ENCODE assay signal across 17 cellular contexts in genomic region chr17:82129095-82129494, GRCh38. TPM values are rescaled to one million over a fixed set of nuclear protein-coding genes. Genes with fewer than 3 reads are reported as not detected.
A peak's percentile ranks its signal among the peaks of the same experiment; 100 is the strongest.
DNase-seq lines count a peak whose midpoint lies in the region; ATAC-seq and TF ChIP-seq lines count a peak whose summit lies in the region.
"Had no signal": no experiment of that assay in that cellular context is flagged by ENCODE, and none has a peak within 500 bp of the region (broad histone marks: within the 10 kb centered on the region; RNA-seq: fewer than 3 reads in every experiment).

No MANE protein-coding gene starts in this region.

- TF ChIP-seq POLR2A in NB4 (IDR thresholded peaks at IDR 0.05; ENCODE audit: extremely low read depth, insufficient read length) (no peak), breast epithelium (IDR thresholded peaks at IDR 0.05) (no peak)

- intact Hi-C loops in activated CD8-positive, alpha-beta T cell treated with anti-CD3 and anti-CD28 coated beads for 36 hours (cut with micrococcal nuclease), result no loop called here
- intact Hi-C loops in breast epithelium (cut with DNase I; ENCODE audit: low total_unique reads), result no loop called here

- no peaks in the 10 kb centered on the region for H3K27me3 ChIP-seq in breast epithelium

- H3K9me3 Mint-ChIP-seq in activated CD8-positive, alpha-beta T cell treated with anti-CD3 and anti-CD28 coated beads for 36 hours, result no peaks in the 10 kb centered on the region
- no peaks in the 10 kb centered on the region for H3K9me3 Mint-ChIP-seq in activated CD8-positive, alpha-beta T cell treated with anti-CD3 and anti-CD28 coated beads, Interleukin-2, amount 10 ng/mL, durations not matched to agents 7 days and 5 days (ENCODE audit: insufficient read depth)
- H3K9me3 Mint-ChIP-seq in central memory CD8-positive, alpha-beta T cell, result no peaks in the 10 kb centered on the region
- H3K9me3 Mint-ChIP-seq: effector memory CD8-positive, alpha-beta T cell; stimulated activated naive CD8-positive, alpha-beta T cell treated with anti-CD3 and anti-CD28 coated beads, Interleukin-15, amount 100 ng/mL, for 72 hours had no signal

- DNase-seq in activated CD8-positive, alpha-beta T cell treated with anti-CD3 and anti-CD28 coated beads for 36 hours, result no peak
- DNase-seq in activated CD8-positive, alpha-beta T cell treated with anti-CD3 and anti-CD28 coated beads, Interleukin-2, amount 10 ng/mL, durations not matched to agents 7 days and 5 days, result no peak
- no peak for DNase-seq in NB4 (ENCODE audit: low read depth)
- no peak for DNase-seq in central memory CD8-positive, alpha-beta T cell (ENCODE audit: low spot score in 2 of 2)
- no peak for DNase-seq in retinal pigment epithelial cell (ENCODE audit: low read depth)
- no peak for DNase-seq in breast epithelium (ENCODE audit: low spot score in 2 of 2)
- DNase-seq in hepatic stellate cell (ENCODE audit: low spot score), result no peak
- DNase-seq: activated CD8-positive, alpha-beta memory T cell treated with anti-CD3 and anti-CD28 coated beads, Interleukin-2, amount 10 ng/mL, durations not matched to agents 7 days and 5 days; DMS53; effector memory CD8-positive, alpha-beta T cell; NCI-H1048; NCI-H2227 treated with DMSO at 0.1 percent for 48 hours; nucleus accumbens; stimulated activated naive CD8-positive, alpha-beta T cell treated with anti-CD3 and anti-CD28 coated beads, Interleukin-15, amount 100 ng/mL, for 72 hours had no signal

- no peaks in the 10 kb centered on the region for H3K9me3 ChIP-seq in breast epithelium

- H3K4me1 Mint-ChIP-seq in activated CD8-positive, alpha-beta T cell treated with anti-CD3 and anti-CD28 coated beads for 36 hours (ENCODE audit: low read depth), result peaks cover 37% of the 10 kb centered on the region
- H3K4me1 Mint-ChIP-seq in activated CD8-positive, alpha-beta T cell treated with anti-CD3 and anti-CD28 coated beads, Interleukin-2, amount 10 ng/mL, durations not matched to agents 7 days and 5 days (ENCODE audit: low read depth), result peaks cover 42% of the 10 kb centered on the region
- H3K4me1 Mint-ChIP-seq in central memory CD8-positive, alpha-beta T cell, result peaks cover 31% of the 10 kb centered on the region

- no peaks in the 10 kb centered on the region for H3K4me1 ChIP-seq in breast epithelium

- no peak overlapping the region for H3K4me3 Mint-ChIP-seq in activated CD8-positive, alpha-beta T cell treated with anti-CD3 and anti-CD28 coated beads for 36 hours
- no peak overlapping the region for H3K4me3 Mint-ChIP-seq in activated CD8-positive, alpha-beta T cell treated with anti-CD3 and anti-CD28 coated beads, Interleukin-2, amount 10 ng/mL, durations not matched to agents 7 days and 5 days
- no peak overlapping the region for H3K4me3 Mint-ChIP-seq in central memory CD8-positive, alpha-beta T cell
- H3K4me3 Mint-ChIP-seq: activated CD8-positive, alpha-beta memory T cell treated with anti-CD3 and anti-CD28 coated beads, Interleukin-2, amount 10 ng/mL, durations not matched to agents 7 days and 5 days; effector memory CD8-positive, alpha-beta T cell; stimulated activated naive CD8-positive, alpha-beta T cell treated with anti-CD3 and anti-CD28 coated beads, Interleukin-15, amount 100 ng/mL, for 72 hours had no signal

- ATAC-seq in activated CD8-positive, alpha-beta T cell treated with anti-CD3 and anti-CD28 coated beads for 36 hours, result no peak
- ATAC-seq in activated CD8-positive, alpha-beta T cell treated with anti-CD3 and anti-CD28 coated beads, Interleukin-2, amount 10 ng/mL, durations not matched to agents 7 days and 5 days, result no peak
- ATAC-seq in central memory CD8-positive, alpha-beta T cell (replicated peaks; ENCODE audit: extremely low read depth, poor library complexity, severe bottlenecking), result no peak
- ATAC-seq in HG03342 (IDR thresholded peaks at IDR 0.05; ENCODE audit: unreplicated experiment), result no peak
- ATAC-seq: activated CD8-positive, alpha-beta memory T cell treated with anti-CD3 and anti-CD28 coated beads, Interleukin-2, amount 10 ng/mL, durations not matched to agents 7 days and 5 days; effector memory CD8-positive, alpha-beta T cell; stimulated activated naive CD8-positive, alpha-beta T cell treated with anti-CD3 and anti-CD28 coated beads, Interleukin-15, amount 100 ng/mL, for 72 hours had no signal

- H3K27ac Mint-ChIP-seq in activated CD8-positive, alpha-beta T cell treated with anti-CD3 and anti-CD28 coated beads for 36 hours, result no peak overlapping the region
- H3K27ac Mint-ChIP-seq in activated CD8-positive, alpha-beta T cell treated with anti-CD3 and anti-CD28 coated beads, Interleukin-2, amount 10 ng/mL, durations not matched to agents 7 days and 5 days, result no peak overlapping the region
- peak overlapping the region; percentile 38 for H3K27ac Mint-ChIP-seq in central memory CD8-positive, alpha-beta T cell (ENCODE audit: low read depth)
- H3K27ac Mint-ChIP-seq: activated CD8-positive, alpha-beta memory T cell treated with anti-CD3 and anti-CD28 coated beads, Interleukin-2, amount 10 ng/mL, durations not matched to agents 7 days and 5 days; stimulated activated naive CD8-positive, alpha-beta T cell treated with anti-CD3 and anti-CD28 coated beads, Interleukin-15, amount 100 ng/mL, for 72 hours had no signal

- H3K36me3 ChIP-seq in breast epithelium, result no peaks in the 10 kb centered on the region

- peaks cover 8% of the 10 kb centered on the region for H3K36me3 Mint-ChIP-seq in activated CD8-positive, alpha-beta T cell treated with anti-CD3 and anti-CD28 coated beads for 36 hours (ENCODE audit: low read depth)
- peaks cover 7% of the 10 kb centered on the region for H3K36me3 Mint-ChIP-seq in activated CD8-positive, alpha-beta T cell treated with anti-CD3 and anti-CD28 coated beads, Interleukin-2, amount 10 ng/mL, durations not matched to agents 7 days and 5 days (ENCODE audit: low read depth)
- H3K36me3 Mint-ChIP-seq in central memory CD8-positive, alpha-beta T cell (ENCODE audit: insufficient read depth), result peaks cover 15% of the 10 kb centered on the region

- CTCF ChIA-PET in activated CD8-positive, alpha-beta T cell treated with anti-CD3 and anti-CD28 coated beads for 36 hours (lab: Charles Lee), result no interaction called here
- CTCF ChIA-PET in activated CD8-positive, alpha-beta T cell treated with anti-CD3 and anti-CD28 coated beads, Interleukin-2, amount 10 ng/mL, durations not matched to agents 7 days and 5 days (lab: Charles Lee), result no interaction called here

- POLR2A ChIA-PET in activated CD8-positive, alpha-beta T cell treated with anti-CD3 and anti-CD28 coated beads for 36 hours (lab: Charles Lee), result no interaction called here
- POLR2A ChIA-PET in activated CD8-positive, alpha-beta T cell treated with anti-CD3 and anti-CD28 coated beads, Interleukin-2, amount 10 ng/mL, durations not matched to agents 7 days and 5 days (lab: Charles Lee), result interaction anchor here (0.7 kb wide), 1 partner anchor 273 kb away, joined by 3 read pairs; no protein-coding TSS in a partner anchor

- TF ChIP-seq CTCF in activated CD8-positive, alpha-beta T cell treated with anti-CD3 and anti-CD28 coated beads for 36 hours (IDR thresholded peaks at IDR 0.05), result peak; percentile 22
- TF ChIP-seq CTCF in NB4 (IDR thresholded peaks at IDR 0.05; ENCODE audit: low read depth, low read length) (peak; percentile 30), retinal pigment epithelial cell (conservative IDR thresholded peaks at IDR 0.05; ENCODE audit: low read depth, low read length) (peak; percentile 27), breast epithelium (IDR thresholded peaks at IDR 0.05) (no peak)

- no peak overlapping the region for H3K27ac ChIP-seq in breast epithelium
- H3K27ac ChIP-seq: VCaP had no signal

- H3K4me3 ChIP-seq in NB4 (ENCODE audit: low read depth, low read length), result no peak overlapping the region
- no peak overlapping the region for H3K4me3 ChIP-seq in retinal pigment epithelial cell (ENCODE audit: low read length)
- H3K4me3 ChIP-seq in breast epithelium, result no peak overlapping the region
- H3K4me3 ChIP-seq: skin epidermis had no signal

- no peaks in the 10 kb centered on the region for H3K27me3 Mint-ChIP-seq in activated CD8-positive, alpha-beta T cell treated with anti-CD3 and anti-CD28 coated beads for 36 hours
- no peaks in the 10 kb centered on the region for H3K27me3 Mint-ChIP-seq in activated CD8-positive, alpha-beta T cell treated with anti-CD3 and anti-CD28 coated beads, Interleukin-2, amount 10 ng/mL, durations not matched to agents 7 days and 5 days (ENCODE audit: low read depth)
- no peaks in the 10 kb centered on the region for H3K27me3 Mint-ChIP-seq in central memory CD8-positive, alpha-beta T cell
- H3K27me3 Mint-ChIP-seq: activated CD8-positive, alpha-beta memory T cell treated with anti-CD3 and anti-CD28 coated beads, Interleukin-2, amount 10 ng/mL, durations not matched to agents 7 days and 5 days; effector memory CD8-positive, alpha-beta T cell; stimulated activated naive CD8-positive, alpha-beta T cell treated with anti-CD3 and anti-CD28 coated beads, Interleukin-15, amount 100 ng/mL, for 72 hours had no signal

RNA-seq across cellular contexts. Expression of gene FASN, which starts 31.1 kb away (rescaled TPM):
- total RNA-seq in activated CD8-positive, alpha-beta T cell treated with anti-CD3 and anti-CD28 coated beads for 36 hours, result 100 to 1,000 TPM; 250 to 260 TPM
- 100 to 1,000 TPM; 255 to 261 TPM for total RNA-seq in activated CD8-positive, alpha-beta T cell treated with anti-CD3 and anti-CD28 coated beads, Interleukin-2, amount 10 ng/mL, durations not matched to agents 7 days and 5 days
- total RNA-seq in breast epithelium, result 100 to 1,000 TPM in 1 of 3 donors, 10 to 100 TPM in 2; 95.4 to 590 (median 98.6) TPM

Comparison
In these comparisons a context has a peak if more than half of its experiments do, and no peak if none do; other contexts are left out.
1. CTCF ChIP-seq: peak in activated CD8-positive, alpha-beta T cell treated with anti-CD3 and anti-CD28 coated beads for 36 hours (single experiment), NB4 (single experiment) and retinal pigment epithelial cell (single experiment); none in breast epithelium (0 of 3).